In genomic region chr1:151346769-151347522, GRCh38 we compare ENCODE assay signal across 8 cellular contexts. TPM values are rescaled to one million over a fixed set of nuclear protein-coding genes. Genes with fewer than 3 reads are reported as not detected.
DNase-seq lines count a peak whose midpoint lies in the region; ATAC-seq and TF ChIP-seq lines count a peak whose summit lies in the region.

Gene RFX5 (minus strand): TSS chr1:151347252. CDS start chr1:151346320, 932 bp downstream.

- intact Hi-C loops in left cardiac atrium (cut with DNase I) (loop anchor here (5.0 to 10.0 kb wide), 2 partner anchors 50 to 152 kb away; partner anchors contain the start of genes PIP5K1A (in 1 of the 2), PSMB4 (in 1 of the 2) and VPS72 (in 1 of the 2)), posterior vena cava (cut with DNase I) (no loop called here), upper lobe of right lung (cut with DNase I) (no loop called here)

- in situ Hi-C loops in GM13977 (cut with MboI; ENCODE audit: low pct_unique_long_range_greater_than_20kb, low sequenced_read_pairs, unreplicated experiment), result no loop called here

- peak within 1 kb of the TSS; percentile 93 for H3K27ac ChIP-seq in upper lobe of right lung

- H3K36me3 ChIP-seq in upper lobe of right lung, result peaks cover 19% of the 10 kb centered on the region

- peak within 1 kb of the TSS; percentile 76 for H3K4me3 ChIP-seq in upper lobe of right lung

- H3K4me1 ChIP-seq in upper lobe of right lung, result peaks cover 14% of the 10 kb centered on the region

- H3K27ac Mint-ChIP-seq in T-helper 1 cell treated with Interleukin-12 subunit alpha and Interleukin-12 subunit beta and Interleukin-4 antibody, amounts not matched to agents 30 μg/mL and 1 μg/mL, for 36 hours, result peak within 1 kb of the TSS; percentile 98

- H3K4me1 Mint-ChIP-seq in T-helper 1 cell treated with Interleukin-12 subunit alpha and Interleukin-12 subunit beta and Interleukin-4 antibody, amounts not matched to agents 30 μg/mL and 1 μg/mL, for 36 hours (ENCODE audit: low read depth), result peaks cover 31% of the 10 kb centered on the region

- peaks cover 33% of the 10 kb centered on the region for H3K36me3 Mint-ChIP-seq in T-helper 1 cell treated with Interleukin-12 subunit alpha and Interleukin-12 subunit beta and Interleukin-4 antibody, amounts not matched to agents 30 μg/mL and 1 μg/mL, for 36 hours (ENCODE audit: low read depth)

- H3K9me3 ChIP-seq in upper lobe of right lung, result no peaks in the 10 kb centered on the region

- ATAC-seq in HG02884 (IDR thresholded peaks at IDR 0.05; ENCODE audit: unreplicated experiment) (peak; percentile 92), left cardiac atrium (peak; percentile 98), upper lobe of right lung (peak; percentile 97)

- H3K9me3 Mint-ChIP-seq in T-helper 1 cell treated with Interleukin-12 subunit alpha and Interleukin-12 subunit beta and Interleukin-4 antibody, amounts not matched to agents 30 μg/mL and 1 μg/mL, for 36 hours, result peaks cover 3% of the 10 kb centered on the region

- peak within 1 kb of the TSS; percentile 93 for H3K4me3 Mint-ChIP-seq in T-helper 1 cell treated with Interleukin-12 subunit alpha and Interleukin-12 subunit beta and Interleukin-4 antibody, amounts not matched to agents 30 μg/mL and 1 μg/mL, for 36 hours

- DNase-seq in GM13977 (ENCODE audit: low spot score) (peak; percentile 90), NCI-H1694 (lab: John Stamatoyannopoulos, UW) (peak; percentile 98), amniotic stem cell (lab: John Stamatoyannopoulos, UW) (peak; percentile 93), left cardiac atrium (peak; percentile 95), posterior vena cava (ENCODE audit: low spot score) (peak; percentile 97), upper lobe of right lung (peak; percentile 96)

- no peaks in the 10 kb centered on the region for H3K27me3 Mint-ChIP-seq in T-helper 1 cell treated with Interleukin-12 subunit alpha and Interleukin-12 subunit beta and Interleukin-4 antibody, amounts not matched to agents 30 μg/mL and 1 μg/mL, for 36 hours (ENCODE audit: low read depth)

- H3K27me3 ChIP-seq in upper lobe of right lung, result no peaks in the 10 kb centered on the region

- TF ChIP-seq CTCF in GM13977 (IDR thresholded peaks at IDR 0.05; ENCODE audit: extremely low read depth, insufficient read depth, missing control alignments), result no peak
- no peak for TF ChIP-seq CTCF in upper lobe of right lung (IDR thresholded peaks at IDR 0.05)

RNA-seq across cellular contexts. Expression of gene RFX5, which starts in this region (rescaled TPM):
- total RNA-seq in left cardiac atrium (10 to 100 TPM; 23.1 to 23.8 TPM), posterior vena cava (10 to 100 TPM; 26.0 to 31.1 TPM), upper lobe of right lung (45.8 TPM)

Comparison
In these comparisons a context has a peak if more than half of its experiments do, and no peak if none do; other contexts are left out.
1. Peak in every context shown above with its lines: DNase-seq, ATAC-seq, H3K4me3 ChIP-seq and H3K27ac ChIP-seq.
2. intact Hi-C loops: an anchor here in left cardiac atrium (5.0 to 10.0 kb wide); none called in posterior vena cava and upper lobe of right lung.